In the genomic region with DNA sequence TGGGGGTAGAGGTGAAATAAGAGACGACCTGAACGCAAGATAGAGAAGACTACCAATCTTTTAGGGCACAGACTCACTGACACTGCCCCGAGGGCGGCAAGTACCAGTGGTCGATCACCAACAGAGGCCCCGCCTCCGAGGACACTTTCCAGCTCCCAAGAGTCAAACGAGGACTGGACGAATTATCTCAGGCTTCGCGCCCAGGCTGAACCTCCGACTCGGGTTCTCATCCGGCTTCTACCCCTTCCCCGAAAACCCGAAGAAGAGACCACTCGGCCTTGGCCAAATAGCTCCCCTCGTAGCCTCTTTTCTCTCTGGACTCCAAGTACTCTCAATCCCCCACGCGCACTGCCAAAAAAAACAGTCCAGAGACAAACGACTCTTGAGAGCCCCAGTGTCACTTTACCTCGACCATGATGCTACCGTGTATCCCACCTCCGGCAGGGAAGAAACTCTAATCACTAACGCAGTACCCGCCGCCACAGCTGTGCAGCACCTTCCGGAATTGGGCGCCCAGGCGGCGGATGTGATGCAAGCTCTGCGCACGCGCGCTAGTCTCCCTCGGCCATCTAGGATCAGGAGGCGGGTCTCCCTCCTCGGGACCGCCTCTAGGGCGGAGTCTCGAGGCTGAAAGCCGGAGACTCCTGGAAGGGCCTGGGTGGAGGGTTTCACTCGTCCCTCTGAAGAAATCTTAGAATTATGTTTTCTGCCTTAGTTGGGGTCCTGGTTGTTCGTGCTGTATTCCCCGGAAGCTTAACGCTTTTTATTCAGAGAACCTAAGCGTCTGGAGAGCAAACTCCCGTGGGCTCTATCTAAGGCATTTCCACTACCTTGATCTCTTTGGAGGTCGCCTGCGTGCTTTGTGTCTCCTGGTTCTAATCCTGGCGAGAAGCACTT, we compare ENCODE assay signal across 1 cellular context.
TF ChIP-seq lines count a peak whose summit lies in the region.

A gene (minus strand): TSS at position 507 of the 897 bp plus-strand sequence. CDS start 92 bp downstream, at position 415.

TF ChIP-seq in HepG2, 621 proteins besides CTCF, POLR2A, EP300 and RAD21 (continued from another document and continues in another):
- TF ChIP-seq, protein P1, sequence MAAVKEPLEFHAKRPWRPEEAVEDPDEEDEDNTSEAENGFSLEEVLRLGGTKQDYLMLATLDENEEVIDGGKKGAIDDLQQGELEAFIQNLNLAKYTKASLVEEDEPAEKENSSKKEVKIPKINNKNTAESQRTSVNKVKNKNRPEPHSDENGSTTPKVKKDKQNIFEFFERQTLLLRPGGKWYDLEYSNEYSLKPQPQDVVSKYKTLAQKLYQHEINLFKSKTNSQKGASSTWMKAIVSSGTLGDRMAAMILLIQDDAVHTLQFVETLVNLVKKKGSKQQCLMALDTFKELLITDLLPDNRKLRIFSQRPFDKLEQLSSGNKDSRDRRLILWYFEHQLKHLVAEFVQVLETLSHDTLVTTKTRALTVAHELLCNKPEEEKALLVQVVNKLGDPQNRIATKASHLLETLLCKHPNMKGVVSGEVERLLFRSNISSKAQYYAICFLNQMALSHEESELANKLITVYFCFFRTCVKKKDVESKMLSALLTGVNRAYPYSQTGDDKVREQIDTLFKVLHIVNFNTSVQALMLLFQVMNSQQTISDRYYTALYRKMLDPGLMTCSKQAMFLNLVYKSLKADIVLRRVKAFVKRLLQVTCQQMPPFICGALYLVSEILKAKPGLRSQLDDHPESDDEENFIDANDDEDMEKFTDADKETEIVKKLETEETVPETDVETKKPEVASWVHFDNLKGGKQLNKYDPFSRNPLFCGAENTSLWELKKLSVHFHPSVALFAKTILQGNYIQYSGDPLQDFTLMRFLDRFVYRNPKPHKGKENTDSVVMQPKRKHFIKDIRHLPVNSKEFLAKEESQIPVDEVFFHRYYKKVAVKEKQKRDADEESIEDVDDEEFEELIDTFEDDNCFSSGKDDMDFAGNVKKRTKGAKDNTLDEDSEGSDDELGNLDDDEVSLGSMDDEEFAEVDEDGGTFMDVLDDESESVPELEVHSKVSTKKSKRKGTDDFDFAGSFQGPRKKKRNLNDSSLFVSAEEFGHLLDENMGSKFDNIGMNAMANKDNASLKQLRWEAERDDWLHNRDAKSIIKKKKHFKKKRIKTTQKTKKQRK (IDR thresholded peaks at IDR 0.05; ENCODE audit: low read length): no peak
- TF ChIP-seq SMAD3 (CRISPR knock-in tag; IDR thresholded peaks at IDR 0.05) (peak; percentile 26; the same call in 1 of the 2 replicates), THYN1 (CRISPR knock-in tag; IDR thresholded peaks at IDR 0.05; ENCODE audit: borderline replicate concordance, low read depth) (no peak), ZNF367 (CRISPR knock-in tag; IDR thresholded peaks at IDR 0.05; ENCODE audit: borderline replicate concordance) (0 out of 2 replicates have a peak, but pooled peaks have one; percentile 5), ZNF101 (CRISPR knock-in tag; IDR thresholded peaks at IDR 0.05; ENCODE audit: borderline replicate concordance, low read depth) (no peak), ISL2 (CRISPR knock-in tag; IDR thresholded peaks at IDR 0.05) (no peak; the same call in 1 of the 2 replicates), MEIS1 (CRISPR knock-in tag; IDR thresholded peaks at IDR 0.05; ENCODE audit: borderline replicate concordance) (peak; percentile 62; the same call in 1 of the 2 replicates), EHMT2 (IDR thresholded peaks at IDR 0.05; ENCODE audit: borderline replicate concordance, low read depth, low read length) (no peak), ZNF33A (CRISPR knock-in tag; IDR thresholded peaks at IDR 0.05; ENCODE audit: borderline replicate concordance) (no peak), SNAPC2 (CRISPR knock-in tag; IDR thresholded peaks at IDR 0.05) (no peak), CBX1 (IDR thresholded peaks at IDR 0.05; ENCODE audit: low read depth) (peak; percentile 57), KDM6A (CRISPR knock-in tag; IDR thresholded peaks at IDR 0.05; ENCODE audit: low read depth) (no peak), ATF7-NPFF (CRISPR knock-in tag; IDR thresholded peaks at IDR 0.05; ENCODE audit: low read depth) (peak; percentile 59; the same call in 1 of the 2 replicates), ZNF724P (CRISPR knock-in tag; IDR thresholded peaks at IDR 0.05; ENCODE audit: borderline replicate concordance) (0 out of 2 replicates have a peak, but pooled peaks have one; percentile 51), ZFP90 (CRISPR knock-in tag; IDR thresholded peaks at IDR 0.05; ENCODE audit: borderline replicate concordance) (0 out of 2 replicates have a peak, but pooled peaks have one; percentile 19), REXO4 (CRISPR knock-in tag; IDR thresholded peaks at IDR 0.05; ENCODE audit: borderline replicate concordance) (no peak), ZNF441 (CRISPR knock-in tag; IDR thresholded peaks at IDR 0.05; ENCODE audit: borderline replicate concordance) (no peak), RBFOX2 (IDR thresholded peaks at IDR 0.05; ENCODE audit: low read depth, low read length) (peak; percentile 74), SP140L (CRISPR knock-in tag; IDR thresholded peaks at IDR 0.05; ENCODE audit: borderline replicate concordance) (no peak)
- TF ChIP-seq, protein P2, sequence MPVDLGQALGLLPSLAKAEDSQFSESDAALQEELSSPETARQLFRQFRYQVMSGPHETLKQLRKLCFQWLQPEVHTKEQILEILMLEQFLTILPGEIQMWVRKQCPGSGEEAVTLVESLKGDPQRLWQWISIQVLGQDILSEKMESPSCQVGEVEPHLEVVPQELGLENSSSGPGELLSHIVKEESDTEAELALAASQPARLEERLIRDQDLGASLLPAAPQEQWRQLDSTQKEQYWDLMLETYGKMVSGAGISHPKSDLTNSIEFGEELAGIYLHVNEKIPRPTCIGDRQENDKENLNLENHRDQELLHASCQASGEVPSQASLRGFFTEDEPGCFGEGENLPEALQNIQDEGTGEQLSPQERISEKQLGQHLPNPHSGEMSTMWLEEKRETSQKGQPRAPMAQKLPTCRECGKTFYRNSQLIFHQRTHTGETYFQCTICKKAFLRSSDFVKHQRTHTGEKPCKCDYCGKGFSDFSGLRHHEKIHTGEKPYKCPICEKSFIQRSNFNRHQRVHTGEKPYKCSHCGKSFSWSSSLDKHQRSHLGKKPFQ (CRISPR knock-in tag; IDR thresholded peaks at IDR 0.05; ENCODE audit: insufficient replicate concordance): no peak
- TF ChIP-seq, protein P3, sequence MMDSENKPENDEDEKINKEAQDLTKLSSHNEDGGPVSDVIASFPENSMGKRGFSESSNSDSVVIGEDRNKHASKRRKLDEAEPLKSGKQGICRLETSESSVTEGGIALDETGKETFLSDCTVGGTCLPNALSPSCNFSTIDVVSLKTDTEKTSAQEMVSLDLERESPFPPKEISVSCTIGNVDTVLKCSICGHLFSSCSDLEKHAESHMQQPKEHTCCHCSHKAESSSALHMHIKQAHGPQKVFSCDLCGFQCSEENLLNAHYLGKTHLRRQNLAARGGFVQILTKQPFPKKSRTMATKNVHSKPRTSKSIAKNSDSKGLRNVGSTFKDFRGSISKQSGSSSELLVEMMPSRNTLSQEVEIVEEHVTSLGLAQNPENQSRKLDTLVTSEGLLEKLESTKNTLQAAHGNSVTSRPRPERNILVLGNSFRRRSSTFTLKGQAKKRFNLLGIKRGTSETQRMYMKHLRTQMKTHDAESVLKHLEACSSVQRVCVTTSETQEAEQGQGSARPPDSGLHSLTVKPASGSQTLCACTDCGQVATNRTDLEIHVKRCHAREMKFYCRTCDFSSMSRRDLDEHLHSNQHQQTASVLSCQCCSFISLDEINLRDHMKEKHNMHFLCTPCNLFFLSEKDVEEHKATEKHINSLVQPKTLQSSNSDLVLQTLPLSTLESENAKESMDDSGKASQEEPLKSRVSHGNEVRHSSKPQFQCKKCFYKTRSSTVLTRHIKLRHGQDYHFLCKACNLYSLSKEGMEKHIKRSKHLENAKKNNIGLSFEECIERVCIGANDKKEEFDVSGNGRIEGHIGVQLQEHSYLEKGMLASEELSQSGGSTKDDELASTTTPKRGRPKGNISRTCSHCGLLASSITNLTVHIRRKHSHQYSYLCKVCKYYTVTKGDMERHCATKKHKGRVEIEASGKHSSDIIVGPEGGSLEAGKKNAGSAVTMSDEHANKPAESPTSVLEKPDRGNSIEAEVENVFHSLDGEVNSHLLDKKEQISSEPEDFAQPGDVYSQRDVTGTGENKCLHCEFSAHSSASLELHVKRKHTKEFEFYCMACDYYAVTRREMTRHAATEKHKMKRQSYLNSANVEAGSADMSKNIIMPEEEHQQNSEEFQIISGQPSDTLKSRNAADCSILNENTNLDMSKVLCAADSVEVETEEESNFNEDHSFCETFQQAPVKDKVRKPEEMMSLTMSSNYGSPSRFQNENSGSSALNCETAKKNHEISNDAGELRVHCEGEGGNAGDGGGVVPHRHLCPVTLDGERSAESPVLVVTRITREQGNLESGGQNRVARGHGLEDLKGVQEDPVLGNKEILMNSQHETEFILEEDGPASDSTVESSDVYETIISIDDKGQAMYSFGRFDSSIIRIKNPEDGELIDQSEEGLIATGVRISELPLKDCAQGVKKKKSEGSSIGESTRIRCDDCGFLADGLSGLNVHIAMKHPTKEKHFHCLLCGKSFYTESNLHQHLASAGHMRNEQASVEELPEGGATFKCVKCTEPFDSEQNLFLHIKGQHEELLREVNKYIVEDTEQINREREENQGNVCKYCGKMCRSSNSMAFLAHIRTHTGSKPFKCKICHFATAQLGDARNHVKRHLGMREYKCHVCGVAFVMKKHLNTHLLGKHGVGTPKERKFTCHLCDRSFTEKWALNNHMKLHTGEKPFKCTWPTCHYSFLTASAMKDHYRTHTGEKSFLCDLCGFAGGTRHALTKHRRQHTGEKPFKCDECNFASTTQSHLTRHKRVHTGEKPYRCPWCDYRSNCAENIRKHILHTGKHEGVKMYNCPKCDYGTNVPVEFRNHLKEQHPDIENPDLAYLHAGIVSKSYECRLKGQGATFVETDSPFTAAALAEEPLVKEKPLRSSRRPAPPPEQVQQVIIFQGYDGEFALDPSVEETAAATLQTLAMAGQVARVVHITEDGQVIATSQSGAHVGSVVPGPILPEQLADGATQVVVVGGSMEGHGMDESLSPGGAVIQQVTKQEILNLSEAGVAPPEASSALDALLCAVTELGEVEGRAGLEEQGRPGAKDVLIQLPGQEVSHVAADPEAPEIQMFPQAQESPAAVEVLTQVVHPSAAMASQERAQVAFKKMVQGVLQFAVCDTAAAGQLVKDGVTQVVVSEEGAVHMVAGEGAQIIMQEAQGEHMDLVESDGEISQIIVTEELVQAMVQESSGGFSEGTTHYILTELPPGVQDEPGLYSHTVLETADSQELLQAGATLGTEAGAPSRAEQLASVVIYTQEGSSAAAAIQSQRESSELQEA (CRISPR knock-in tag; IDR thresholded peaks at IDR 0.05; ENCODE audit: not compliant biosample characterization): peak; percentile 49
- TF ChIP-seq, protein P4, sequence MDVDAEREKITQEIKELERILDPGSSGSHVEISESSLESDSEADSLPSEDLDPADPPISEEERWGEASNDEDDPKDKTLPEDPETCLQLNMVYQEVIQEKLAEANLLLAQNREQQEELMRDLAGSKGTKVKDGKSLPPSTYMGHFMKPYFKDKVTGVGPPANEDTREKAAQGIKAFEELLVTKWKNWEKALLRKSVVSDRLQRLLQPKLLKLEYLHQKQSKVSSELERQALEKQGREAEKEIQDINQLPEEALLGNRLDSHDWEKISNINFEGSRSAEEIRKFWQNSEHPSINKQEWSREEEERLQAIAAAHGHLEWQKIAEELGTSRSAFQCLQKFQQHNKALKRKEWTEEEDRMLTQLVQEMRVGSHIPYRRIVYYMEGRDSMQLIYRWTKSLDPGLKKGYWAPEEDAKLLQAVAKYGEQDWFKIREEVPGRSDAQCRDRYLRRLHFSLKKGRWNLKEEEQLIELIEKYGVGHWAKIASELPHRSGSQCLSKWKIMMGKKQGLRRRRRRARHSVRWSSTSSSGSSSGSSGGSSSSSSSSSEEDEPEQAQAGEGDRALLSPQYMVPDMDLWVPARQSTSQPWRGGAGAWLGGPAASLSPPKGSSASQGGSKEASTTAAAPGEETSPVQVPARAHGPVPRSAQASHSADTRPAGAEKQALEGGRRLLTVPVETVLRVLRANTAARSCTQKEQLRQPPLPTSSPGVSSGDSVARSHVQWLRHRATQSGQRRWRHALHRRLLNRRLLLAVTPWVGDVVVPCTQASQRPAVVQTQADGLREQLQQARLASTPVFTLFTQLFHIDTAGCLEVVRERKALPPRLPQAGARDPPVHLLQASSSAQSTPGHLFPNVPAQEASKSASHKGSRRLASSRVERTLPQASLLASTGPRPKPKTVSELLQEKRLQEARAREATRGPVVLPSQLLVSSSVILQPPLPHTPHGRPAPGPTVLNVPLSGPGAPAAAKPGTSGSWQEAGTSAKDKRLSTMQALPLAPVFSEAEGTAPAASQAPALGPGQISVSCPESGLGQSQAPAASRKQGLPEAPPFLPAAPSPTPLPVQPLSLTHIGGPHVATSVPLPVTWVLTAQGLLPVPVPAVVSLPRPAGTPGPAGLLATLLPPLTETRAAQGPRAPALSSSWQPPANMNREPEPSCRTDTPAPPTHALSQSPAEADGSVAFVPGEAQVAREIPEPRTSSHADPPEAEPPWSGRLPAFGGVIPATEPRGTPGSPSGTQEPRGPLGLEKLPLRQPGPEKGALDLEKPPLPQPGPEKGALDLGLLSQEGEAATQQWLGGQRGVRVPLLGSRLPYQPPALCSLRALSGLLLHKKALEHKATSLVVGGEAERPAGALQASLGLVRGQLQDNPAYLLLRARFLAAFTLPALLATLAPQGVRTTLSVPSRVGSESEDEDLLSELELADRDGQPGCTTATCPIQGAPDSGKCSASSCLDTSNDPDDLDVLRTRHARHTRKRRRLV (CRISPR knock-in tag; IDR thresholded peaks at IDR 0.05): 0 out of 2 replicates have a peak, but pooled peaks have one; percentile 30
- TF ChIP-seq, protein P5, sequence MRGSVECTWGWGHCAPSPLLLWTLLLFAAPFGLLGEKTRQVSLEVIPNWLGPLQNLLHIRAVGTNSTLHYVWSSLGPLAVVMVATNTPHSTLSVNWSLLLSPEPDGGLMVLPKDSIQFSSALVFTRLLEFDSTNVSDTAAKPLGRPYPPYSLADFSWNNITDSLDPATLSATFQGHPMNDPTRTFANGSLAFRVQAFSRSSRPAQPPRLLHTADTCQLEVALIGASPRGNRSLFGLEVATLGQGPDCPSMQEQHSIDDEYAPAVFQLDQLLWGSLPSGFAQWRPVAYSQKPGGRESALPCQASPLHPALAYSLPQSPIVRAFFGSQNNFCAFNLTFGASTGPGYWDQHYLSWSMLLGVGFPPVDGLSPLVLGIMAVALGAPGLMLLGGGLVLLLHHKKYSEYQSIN (CRISPR knock-in tag; IDR thresholded peaks at IDR 0.05; ENCODE audit: borderline replicate concordance): no peak
- TF ChIP-seq, protein P6, sequence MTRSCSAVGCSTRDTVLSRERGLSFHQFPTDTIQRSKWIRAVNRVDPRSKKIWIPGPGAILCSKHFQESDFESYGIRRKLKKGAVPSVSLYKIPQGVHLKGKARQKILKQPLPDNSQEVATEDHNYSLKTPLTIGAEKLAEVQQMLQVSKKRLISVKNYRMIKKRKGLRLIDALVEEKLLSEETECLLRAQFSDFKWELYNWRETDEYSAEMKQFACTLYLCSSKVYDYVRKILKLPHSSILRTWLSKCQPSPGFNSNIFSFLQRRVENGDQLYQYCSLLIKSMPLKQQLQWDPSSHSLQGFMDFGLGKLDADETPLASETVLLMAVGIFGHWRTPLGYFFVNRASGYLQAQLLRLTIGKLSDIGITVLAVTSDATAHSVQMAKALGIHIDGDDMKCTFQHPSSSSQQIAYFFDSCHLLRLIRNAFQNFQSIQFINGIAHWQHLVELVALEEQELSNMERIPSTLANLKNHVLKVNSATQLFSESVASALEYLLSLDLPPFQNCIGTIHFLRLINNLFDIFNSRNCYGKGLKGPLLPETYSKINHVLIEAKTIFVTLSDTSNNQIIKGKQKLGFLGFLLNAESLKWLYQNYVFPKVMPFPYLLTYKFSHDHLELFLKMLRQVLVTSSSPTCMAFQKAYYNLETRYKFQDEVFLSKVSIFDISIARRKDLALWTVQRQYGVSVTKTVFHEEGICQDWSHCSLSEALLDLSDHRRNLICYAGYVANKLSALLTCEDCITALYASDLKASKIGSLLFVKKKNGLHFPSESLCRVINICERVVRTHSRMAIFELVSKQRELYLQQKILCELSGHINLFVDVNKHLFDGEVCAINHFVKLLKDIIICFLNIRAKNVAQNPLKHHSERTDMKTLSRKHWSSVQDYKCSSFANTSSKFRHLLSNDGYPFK (CRISPR knock-in tag; IDR thresholded peaks at IDR 0.05; ENCODE audit: borderline replicate concordance): peak; percentile 35; the same call in 1 of the 2 replicates
